ENCODE assay signal across 16 cellular contexts in genomic region chr10:122207135-122207534, GRCh38.
"Had no signal": no experiment of that assay in that cellular context is flagged by ENCODE, and none has a peak within 500 bp of the region (broad histone marks: within the 10 kb centered on the region; RNA-seq: fewer than 3 reads in every experiment).

No MANE protein-coding gene starts in this region.

- H3K27ac ChIP-seq: coronary artery, gastroesophageal sphincter, hepatocyte, lower lobe of right lung, parathyroid adenoma had no signal

- ATAC-seq: gastroesophageal sphincter; natural killer cell treated with Interleukin-12 subunit alpha and Interleukin-12 subunit beta and Interleukin-15 and Interleukin-18, amount 100 ng/mL, for 72 hours had no signal

- H3K4me3 ChIP-seq: coronary artery, dorsolateral prefrontal cortex, gastroesophageal sphincter, hepatocyte, lower lobe of right lung, psoas muscle had no signal

- DNase-seq: central memory CD4-positive, alpha-beta T cell; effector CD8-positive, alpha-beta T cell; midbrain; psoas muscle; small intestine; stimulated activated CD4-positive, alpha-beta T cell treated with anti-CD3 and anti-CD28 coated beads, Interleukin-12 subunit alpha, Interleukin-12 subunit beta, amount 100 ng/mL, for 4 hours; stimulated activated naive CD4-positive, alpha-beta T cell treated with Interleukin-2 at 50 U/mL for 16 hours; trophoblast cell had no signal

- FAIRE-seq: endometrium, small intestine had no signal

- H3K9me3 ChIP-seq: gastroesophageal sphincter, lower lobe of right lung, psoas muscle had no signal

- H3K4me1 ChIP-seq: lower lobe of right lung had no signal

- H3K27me3 ChIP-seq: dorsolateral prefrontal cortex, gastroesophageal sphincter, hepatocyte had no signal
